1 cellular context compared by ENCODE assay signal in the genomic region with DNA sequence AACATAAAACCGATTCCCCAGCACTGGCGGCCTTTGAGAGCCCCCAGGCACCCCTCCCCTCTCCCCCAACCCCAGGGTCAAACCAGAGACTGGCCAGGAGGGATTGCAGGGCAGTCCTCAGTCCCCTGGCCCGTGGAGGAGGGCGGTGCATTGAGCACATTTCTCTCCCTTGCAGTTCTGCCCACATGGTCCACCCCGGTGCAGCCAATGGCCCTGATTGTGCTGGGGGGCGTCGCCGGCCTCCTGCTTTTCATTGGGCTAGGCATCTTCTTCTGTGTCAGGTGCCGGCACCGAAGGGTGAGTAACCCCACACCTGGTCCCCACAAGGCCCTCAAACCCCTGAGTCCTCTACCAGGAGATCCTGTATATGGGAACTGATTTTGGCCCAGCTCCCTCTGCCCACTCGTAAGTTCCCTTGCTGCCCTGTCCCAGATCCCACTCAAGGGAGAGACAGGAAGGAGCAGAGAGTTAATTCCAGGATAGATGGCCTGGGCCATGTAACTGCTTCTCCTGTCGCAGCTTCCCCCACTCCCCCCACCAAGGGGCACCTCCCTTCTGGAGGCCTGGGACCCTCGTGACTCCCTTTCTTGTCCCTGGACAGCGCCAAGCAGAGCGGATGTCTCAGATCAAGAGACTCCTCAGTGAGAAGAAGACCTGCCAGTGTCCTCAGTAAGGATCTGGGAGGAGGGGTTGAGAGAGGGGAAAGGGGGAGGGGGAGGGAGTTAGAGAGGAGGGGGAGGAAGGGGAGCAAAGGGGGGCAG.
TF ChIP-seq lines count a peak whose summit lies in the region.

No MANE protein-coding gene starts in this region.

TF ChIP-seq in GM23338, 12 proteins besides CTCF, POLR2A, EP300 and RAD21 (continued from another document):
- TF ChIP-seq, protein P1, sequence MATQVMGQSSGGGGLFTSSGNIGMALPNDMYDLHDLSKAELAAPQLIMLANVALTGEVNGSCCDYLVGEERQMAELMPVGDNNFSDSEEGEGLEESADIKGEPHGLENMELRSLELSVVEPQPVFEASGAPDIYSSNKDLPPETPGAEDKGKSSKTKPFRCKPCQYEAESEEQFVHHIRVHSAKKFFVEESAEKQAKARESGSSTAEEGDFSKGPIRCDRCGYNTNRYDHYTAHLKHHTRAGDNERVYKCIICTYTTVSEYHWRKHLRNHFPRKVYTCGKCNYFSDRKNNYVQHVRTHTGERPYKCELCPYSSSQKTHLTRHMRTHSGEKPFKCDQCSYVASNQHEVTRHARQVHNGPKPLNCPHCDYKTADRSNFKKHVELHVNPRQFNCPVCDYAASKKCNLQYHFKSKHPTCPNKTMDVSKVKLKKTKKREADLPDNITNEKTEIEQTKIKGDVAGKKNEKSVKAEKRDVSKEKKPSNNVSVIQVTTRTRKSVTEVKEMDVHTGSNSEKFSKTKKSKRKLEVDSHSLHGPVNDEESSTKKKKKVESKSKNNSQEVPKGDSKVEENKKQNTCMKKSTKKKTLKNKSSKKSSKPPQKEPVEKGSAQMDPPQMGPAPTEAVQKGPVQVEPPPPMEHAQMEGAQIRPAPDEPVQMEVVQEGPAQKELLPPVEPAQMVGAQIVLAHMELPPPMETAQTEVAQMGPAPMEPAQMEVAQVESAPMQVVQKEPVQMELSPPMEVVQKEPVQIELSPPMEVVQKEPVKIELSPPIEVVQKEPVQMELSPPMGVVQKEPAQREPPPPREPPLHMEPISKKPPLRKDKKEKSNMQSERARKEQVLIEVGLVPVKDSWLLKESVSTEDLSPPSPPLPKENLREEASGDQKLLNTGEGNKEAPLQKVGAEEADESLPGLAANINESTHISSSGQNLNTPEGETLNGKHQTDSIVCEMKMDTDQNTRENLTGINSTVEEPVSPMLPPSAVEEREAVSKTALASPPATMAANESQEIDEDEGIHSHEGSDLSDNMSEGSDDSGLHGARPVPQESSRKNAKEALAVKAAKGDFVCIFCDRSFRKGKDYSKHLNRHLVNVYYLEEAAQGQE (IDR thresholded peaks at IDR 0.05; ENCODE audit: unreplicated experiment): no peak
- TF ChIP-seq, protein P2, sequence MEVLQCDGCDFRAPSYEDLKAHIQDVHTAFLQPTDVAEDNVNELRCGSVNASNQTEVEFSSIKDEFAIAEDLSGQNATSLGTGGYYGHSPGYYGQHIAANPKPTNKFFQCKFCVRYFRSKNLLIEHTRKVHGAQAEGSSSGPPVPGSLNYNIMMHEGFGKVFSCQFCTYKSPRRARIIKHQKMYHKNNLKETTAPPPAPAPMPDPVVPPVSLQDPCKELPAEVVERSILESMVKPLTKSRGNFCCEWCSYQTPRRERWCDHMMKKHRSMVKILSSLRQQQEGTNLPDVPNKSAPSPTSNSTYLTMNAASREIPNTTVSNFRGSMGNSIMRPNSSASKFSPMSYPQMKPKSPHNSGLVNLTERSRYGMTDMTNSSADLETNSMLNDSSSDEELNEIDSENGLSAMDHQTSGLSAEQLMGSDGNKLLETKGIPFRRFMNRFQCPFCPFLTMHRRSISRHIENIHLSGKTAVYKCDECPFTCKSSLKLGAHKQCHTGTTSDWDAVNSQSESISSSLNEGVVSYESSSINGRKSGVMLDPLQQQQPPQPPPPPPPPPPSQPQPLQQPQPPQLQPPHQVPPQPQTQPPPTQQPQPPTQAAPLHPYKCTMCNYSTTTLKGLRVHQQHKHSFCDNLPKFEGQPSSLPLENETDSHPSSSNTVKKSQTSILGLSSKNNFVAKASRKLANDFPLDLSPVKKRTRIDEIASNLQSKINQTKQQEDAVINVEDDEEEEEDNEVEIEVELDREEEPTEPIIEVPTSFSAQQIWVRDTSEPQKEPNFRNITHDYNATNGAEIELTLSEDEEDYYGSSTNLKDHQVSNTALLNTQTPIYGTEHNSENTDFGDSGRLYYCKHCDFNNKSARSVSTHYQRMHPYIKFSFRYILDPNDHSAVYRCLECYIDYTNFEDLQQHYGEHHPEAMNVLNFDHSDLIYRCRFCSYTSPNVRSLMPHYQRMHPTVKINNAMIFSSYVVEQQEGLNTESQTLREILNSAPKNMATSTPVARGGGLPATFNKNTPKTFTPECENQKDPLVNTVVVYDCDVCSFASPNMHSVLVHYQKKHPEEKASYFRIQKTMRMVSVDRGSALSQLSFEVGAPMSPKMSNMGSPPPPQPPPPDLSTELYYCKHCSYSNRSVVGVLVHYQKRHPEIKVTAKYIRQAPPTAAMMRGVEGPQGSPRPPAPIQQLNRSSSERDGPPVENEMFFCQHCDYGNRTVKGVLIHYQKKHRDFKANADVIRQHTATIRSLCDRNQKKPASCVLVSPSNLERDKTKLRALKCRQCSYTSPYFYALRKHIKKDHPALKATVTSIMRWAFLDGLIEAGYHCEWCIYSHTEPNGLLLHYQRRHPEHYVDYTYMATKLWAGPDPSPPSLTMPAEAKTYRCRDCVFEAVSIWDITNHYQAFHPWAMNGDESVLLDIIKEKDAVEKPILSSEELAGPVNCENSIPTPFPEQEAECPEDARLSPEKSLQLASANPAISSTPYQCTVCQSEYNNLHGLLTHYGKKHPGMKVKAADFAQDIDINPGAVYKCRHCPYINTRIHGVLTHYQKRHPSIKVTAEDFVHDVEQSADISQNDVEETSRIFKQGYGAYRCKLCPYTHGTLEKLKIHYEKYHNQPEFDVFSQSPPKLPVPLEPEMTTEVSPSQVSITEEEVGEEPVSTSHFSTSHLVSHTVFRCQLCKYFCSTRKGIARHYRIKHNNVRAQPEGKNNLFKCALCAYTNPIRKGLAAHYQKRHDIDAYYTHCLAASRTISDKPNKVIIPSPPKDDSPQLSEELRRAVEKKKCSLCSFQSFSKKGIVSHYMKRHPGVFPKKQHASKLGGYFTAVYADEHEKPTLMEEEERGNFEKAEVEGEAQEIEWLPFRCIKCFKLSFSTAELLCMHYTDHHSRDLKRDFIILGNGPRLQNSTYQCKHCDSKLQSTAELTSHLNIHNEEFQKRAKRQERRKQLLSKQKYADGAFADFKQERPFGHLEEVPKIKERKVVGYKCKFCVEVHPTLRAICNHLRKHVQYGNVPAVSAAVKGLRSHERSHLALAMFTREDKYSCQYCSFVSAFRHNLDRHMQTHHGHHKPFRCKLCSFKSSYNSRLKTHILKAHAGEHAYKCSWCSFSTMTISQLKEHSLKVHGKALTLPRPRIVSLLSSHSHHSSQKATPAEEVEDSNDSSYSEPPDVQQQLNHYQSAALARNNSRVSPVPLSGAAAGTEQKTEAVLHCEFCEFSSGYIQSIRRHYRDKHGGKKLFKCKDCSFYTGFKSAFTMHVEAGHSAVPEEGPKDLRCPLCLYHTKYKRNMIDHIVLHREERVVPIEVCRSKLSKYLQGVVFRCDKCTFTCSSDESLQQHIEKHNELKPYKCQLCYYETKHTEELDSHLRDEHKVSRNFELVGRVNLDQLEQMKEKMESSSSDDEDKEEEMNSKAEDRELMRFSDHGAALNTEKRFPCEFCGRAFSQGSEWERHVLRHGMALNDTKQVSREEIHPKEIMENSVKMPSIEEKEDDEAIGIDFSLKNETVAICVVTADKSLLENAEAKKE (CRISPR knock-in tag; IDR thresholded peaks at IDR 0.05): no peak
- TF ChIP-seq ZNF114 (CRISPR knock-in tag; IDR thresholded peaks at IDR 0.05): no peak
